ENCODE assay signal across 12 cellular contexts in genomic region chr10:82742478-82742877, GRCh38.
A peak's percentile ranks its signal among the peaks of the same experiment; 100 is the strongest.
DNase-seq lines count a peak whose midpoint lies in the region; ATAC-seq and TF ChIP-seq lines count a peak whose summit lies in the region.
"Had no signal": no experiment of that assay in that cellular context is flagged by ENCODE, and none has a peak within 500 bp of the region (broad histone marks: within the 10 kb centered on the region; RNA-seq: fewer than 3 reads in every experiment).

No MANE protein-coding gene starts in this region.

- no peaks in the 10 kb centered on the region for H3K27me3 ChIP-seq in Panc1 (ENCODE audit: control insufficient read depth, insufficient read depth, low read length)
- H3K27me3 ChIP-seq in mesenchymal stem cell (ENCODE audit: control insufficient read depth in 1 of 2, insufficient read depth in 1 of 2, low read length in 2 of 2): no peaks in the 10 kb centered on the region
- H3K27me3 ChIP-seq in testis: no peaks in the 10 kb centered on the region
- H3K27me3 ChIP-seq: BLaER1 had no signal

- DNase-seq in EL (peak; percentile 59), Panc1 (ENCODE audit: low read depth, low spot score) (peak; percentile 2), choroid plexus epithelial cell (ENCODE audit: low read depth) (peak; percentile 39), mesenchymal stem cell (peak; percentile 78), testis (no peak)
- no peak for DNase-seq in activated CD8-positive, alpha-beta memory T cell treated with anti-CD3 and anti-CD28 coated beads for 24 hours
- DNase-seq: NCI-H146; stimulated activated CD8-positive, alpha-beta memory T cell treated with anti-CD3 and anti-CD28 coated beads, Interleukin-4, amount 100 ng/mL, for 48 hours had no signal

- H3K4me1 ChIP-seq in Panc1 (ENCODE audit: control insufficient read depth, insufficient read depth, low read length) (no peaks in the 10 kb centered on the region), mesenchymal stem cell (ENCODE audit: control insufficient read depth, insufficient read depth, low read depth, low read length) (peaks cover 6% of the 10 kb centered on the region), testis (no peaks in the 10 kb centered on the region)
- H3K4me1 ChIP-seq: BLaER1 had no signal

- no peak overlapping the region for H2BK120ac ChIP-seq in mesenchymal stem cell (ENCODE audit: low read depth, low read length)

- peak overlapping the region; percentile 30 for H4K8ac ChIP-seq in mesenchymal stem cell (ENCODE audit: low read length)

- peak overlapping the region; percentile 55 to 59 for H3K18ac ChIP-seq in mesenchymal stem cell (ENCODE audit: low read depth in 1 of 2, low read length in 2 of 2)

- POLR2A ChIA-PET in Panc1 (lab: Charles Lee): no interaction called here

- no peaks in the 10 kb centered on the region for H3K79me1 ChIP-seq in mesenchymal stem cell (replicated peaks; ENCODE audit: low read length, poor library complexity, severe bottlenecking)

- no peaks in the 10 kb centered on the region for H3K9me3 ChIP-seq in Panc1 (ENCODE audit: control insufficient read depth, insufficient read depth, low read depth, low read length)
- H3K9me3 ChIP-seq in mesenchymal stem cell (ENCODE audit: control insufficient read depth, low read length): no peaks in the 10 kb centered on the region
- H3K9me3 ChIP-seq in testis: no peaks in the 10 kb centered on the region
- H3K9me3 ChIP-seq: BLaER1 had no signal

- no peak overlapping the region for H3K14ac ChIP-seq in mesenchymal stem cell (ENCODE audit: low read length in 2 of 2)

- no peak overlapping the region for H3K23ac ChIP-seq in mesenchymal stem cell (ENCODE audit: low read length in 2 of 2)

- no peak overlapping the region for H3K4ac ChIP-seq in mesenchymal stem cell (ENCODE audit: low read depth in 1 of 2, low read length in 2 of 2)

- no peaks in the 10 kb centered on the region for H3K36me3 ChIP-seq in Panc1 (ENCODE audit: control insufficient read depth, insufficient read depth, low read length)
- no peaks in the 10 kb centered on the region for H3K36me3 ChIP-seq in mesenchymal stem cell (ENCODE audit: control insufficient read depth in 1 of 2, insufficient read depth in 2 of 2, low read depth in 1 of 2, low read length in 2 of 2)
- no peaks in the 10 kb centered on the region for H3K36me3 ChIP-seq in testis (ENCODE audit: low read depth, missing control alignments)

- no peak overlapping the region for H3K9ac ChIP-seq in mesenchymal stem cell (ENCODE audit: low read length)
- H3K9ac ChIP-seq: BLaER1 had no signal

- peak overlapping the region; percentile 5 for H2AFZ ChIP-seq in mesenchymal stem cell (ENCODE audit: low read depth, low read length)

- no peak overlapping the region for H2BK12ac ChIP-seq in mesenchymal stem cell (ENCODE audit: low read length in 2 of 2)

- WGBS in mesenchymal stem cell: 22% methylated on average over 4 of the region's 4 CpGs
- 67 to 69% methylated on average over 4 of the region's 4 CpGs for WGBS in testis, 2 donors

- CTCF ChIA-PET in Panc1 (lab: Charles Lee): no interaction called here

- TF ChIP-seq CTCF in Panc1 (IDR thresholded peaks at IDR 0.05) (no peak), choroid plexus epithelial cell (conservative IDR thresholded peaks at IDR 0.05; ENCODE audit: low read depth, low read length) (no peak), testis (IDR thresholded peaks at IDR 0.05) (no peak)

- no peak overlapping the region for H3K27ac ChIP-seq in Panc1 (ENCODE audit: low read length)
- peak overlapping the region; percentile 14 for H3K27ac ChIP-seq in mesenchymal stem cell (ENCODE audit: low read length, poor library complexity, severe bottlenecking)
- no peak overlapping the region for H3K27ac ChIP-seq in testis
- H3K27ac ChIP-seq: BLaER1, VCaP had no signal

- no peak for TF ChIP-seq POLR2A in testis (IDR thresholded peaks at IDR 0.05)

- no peak overlapping the region for H3K4me2 ChIP-seq in mesenchymal stem cell (ENCODE audit: low read length, poor library complexity, severe bottlenecking)
- H3K4me2 ChIP-seq: BLaER1 had no signal

- H4K91ac ChIP-seq in mesenchymal stem cell (ENCODE audit: low read length): no peak overlapping the region

- H2BK15ac ChIP-seq in mesenchymal stem cell (ENCODE audit: low read depth, poor library complexity, severe bottlenecking): no peak overlapping the region

- H2BK5ac ChIP-seq in mesenchymal stem cell (ENCODE audit: low read depth, low read length, poor library complexity, severe bottlenecking): no peak overlapping the region

- no peak for ATAC-seq in Panc1
- no peak for ATAC-seq in HG03521 (IDR thresholded peaks at IDR 0.05; ENCODE audit: unreplicated experiment)
- no peak for ATAC-seq in GM21381 (IDR thresholded peaks at IDR 0.05; ENCODE audit: unreplicated experiment)

- in situ Hi-C loops in Panc1 (cut with HindIII; ENCODE audit: low pct_unique_long_range_greater_than_20kb, low sequenced_read_pairs): no loop called here

- H3K4me3 ChIP-seq in Panc1 (ENCODE audit: low read depth in 2 of 2, low read length in 2 of 2) (no peak overlapping the region), choroid plexus epithelial cell (ENCODE audit: low read depth, low read length) (no peak overlapping the region), mesenchymal stem cell (ENCODE audit: insufficient read depth in 1 of 2, low read depth in 1 of 2, low read length in 2 of 2) (no peak overlapping the region), testis (no peak overlapping the region)
- H3K4me3 ChIP-seq: BLaER1 had no signal

- intact Hi-C loops in Panc1 (cut with micrococcal nuclease; ENCODE audit: unreplicated experiment) (no loop called here), testis (cut with DNase I; ENCODE audit: low total_unique reads) (no loop called here)

- BruUV-seq in Panc1 (replicated peaks; lab: Mats Ljungman, UMichigan): no TSS peak

- H2AK5ac ChIP-seq in mesenchymal stem cell (ENCODE audit: low read length, severe bottlenecking): no peak overlapping the region

Comparison
In these comparisons a context has a peak if more than half of its experiments do, and no peak if none do; other contexts are left out.
1. DNase-seq: peak in EL (single experiment), Panc1 (single experiment), choroid plexus epithelial cell (single experiment) and mesenchymal stem cell (single experiment); none in testis (single experiment) and activated CD8-positive, alpha-beta memory T cell treated with anti-CD3 and anti-CD28 coated beads for 24 hours (single experiment).